8 cellular contexts compared by ENCODE assay signal in the genomic region with DNA sequence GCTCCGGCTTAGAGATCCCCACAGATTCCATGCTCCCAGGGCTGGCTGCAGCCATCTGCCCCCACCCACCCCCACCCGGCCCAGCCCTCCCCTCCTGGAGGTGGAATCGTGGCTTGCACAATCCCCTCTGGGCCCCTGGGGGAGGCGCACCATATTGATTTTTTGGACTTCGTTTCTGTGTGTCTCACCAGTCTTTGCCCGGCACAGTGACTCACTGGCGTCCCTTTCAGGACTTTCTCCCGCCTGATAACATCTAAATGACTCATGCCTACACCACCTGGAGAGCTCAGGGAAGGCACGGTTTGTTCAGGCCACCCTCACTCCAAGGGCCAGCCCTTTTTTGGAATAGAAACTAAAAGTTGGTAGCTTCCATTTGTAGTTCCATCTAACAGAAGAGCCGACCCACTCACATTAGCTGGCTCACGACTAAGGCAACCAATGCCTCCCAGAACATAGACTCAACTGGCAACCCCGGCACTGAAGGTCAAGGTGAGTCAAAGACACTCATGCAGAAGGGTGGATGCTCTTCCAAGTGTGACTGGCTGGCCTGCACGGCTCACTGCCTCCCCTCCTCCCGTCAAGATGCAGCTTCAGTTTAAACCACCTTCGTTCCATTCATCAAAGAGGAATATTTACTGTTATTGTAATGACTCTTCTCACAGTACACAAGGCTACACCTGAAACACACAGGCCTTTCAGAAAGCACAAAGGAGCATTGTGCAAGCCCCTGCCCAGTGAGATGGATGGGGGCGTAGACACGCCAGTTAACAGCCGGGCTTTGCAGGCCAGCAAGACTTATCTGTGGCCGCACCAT. TPM values are rescaled to one million over a fixed set of nuclear protein-coding genes. Genes with fewer than 3 reads are reported as not detected.
DNase-seq lines count a peak whose midpoint lies in the region; ATAC-seq and TF ChIP-seq lines count a peak whose summit lies in the region.

No MANE protein-coding gene starts in this region.

- H3K36me3 ChIP-seq in kidney epithelial cell (ENCODE audit: control insufficient read depth, insufficient read depth, low read length), result no peaks in the 10 kb centered on the region

- peaks cover 12% of the 10 kb centered on the region for H3K27me3 Mint-ChIP-seq in T-helper 17 cell

- no peak overlapping the region for H3K4me3 Mint-ChIP-seq in T-helper 17 cell

- peaks cover 5% of the 10 kb centered on the region for H3K4me1 Mint-ChIP-seq in T-helper 17 cell

- H3K9me3 ChIP-seq in T-helper 17 cell (ENCODE audit: control insufficient read depth, low read length, poor library complexity, severe bottlenecking), result no peaks in the 10 kb centered on the region

- H3K27ac Mint-ChIP-seq in T-helper 17 cell, result no peak overlapping the region

- H3K4me3 ChIP-seq in kidney epithelial cell (ENCODE audit: low read depth, low read length), result no peak overlapping the region

- H3K36me3 Mint-ChIP-seq in T-helper 17 cell (ENCODE audit: low read depth), result peaks cover 4% of the 10 kb centered on the region

- DNase-seq in COLO668 (lab: John Stamatoyannopoulos, UW; ENCODE audit: unreplicated experiment), result peak; percentile 85
- peak; percentile 74 for DNase-seq in SHP77 treated with DMSO at 0.1 percent for 48 hours (lab: John Stamatoyannopoulos, UW)
- DNase-seq in kidney epithelial cell (ENCODE audit: low read depth), result peak; percentile 92
- no peak for DNase-seq in NCI-H524 treated with DMSO at 0.1 percent for 48 hours (lab: John Stamatoyannopoulos, UW)
- DNase-seq in T-helper 17 cell, result no peak
- DNase-seq in DMS114 treated with DMSO at 0.1 percent for 48 hours (lab: John Stamatoyannopoulos, UW; ENCODE audit: unreplicated experiment), result no peak

- H3K27me3 ChIP-seq in kidney epithelial cell (ENCODE audit: control insufficient read depth, insufficient read depth, low read length), result no peaks in the 10 kb centered on the region

- TF ChIP-seq CTCF in kidney epithelial cell (IDR thresholded peaks at IDR 0.05; ENCODE audit: insufficient read depth, low read length, poor library complexity, severe bottlenecking), result no peak

- ATAC-seq in HG03060 (IDR thresholded peaks at IDR 0.05; ENCODE audit: low read depth, unreplicated experiment) (peak; percentile 54), T-helper 17 cell (no peak), HG02973 (IDR thresholded peaks at IDR 0.05; ENCODE audit: unreplicated experiment) (no peak)

RNA-seq across cellular contexts. Expression of a gene that starts 18.1 kb away (rescaled TPM):
- total RNA-seq in kidney epithelial cell (40.7 and 41.2 TPM in 2 replicates), T-helper 17 cell (10 to 100 TPM in 1 of 2 donors, 1 to 10 TPM in 1; 8.1 to 10.9 TPM)

Comparison
In these comparisons a context has a peak if more than half of its experiments do, and no peak if none do; other contexts are left out.
1. DNase-seq: peak in COLO668 (single experiment), SHP77 treated with DMSO at 0.1 percent for 48 hours (single experiment) and kidney epithelial cell (single experiment); none in NCI-H524 treated with DMSO at 0.1 percent for 48 hours (single experiment), T-helper 17 cell (0 of 3) and DMS114 treated with DMSO at 0.1 percent for 48 hours (single experiment).